8 cellular contexts compared by ENCODE assay signal in genomic region chr2:63588385-63589147, GRCh38. TPM values are rescaled to one million over a fixed set of nuclear protein-coding genes. Genes with fewer than 3 reads are reported as not detected.
DNase-seq lines count a peak whose midpoint lies in the region; ATAC-seq and TF ChIP-seq lines count a peak whose summit lies in the region.

Gene MDH1, plus strand, starts transcription at chr2:63588963. Its CDS starts 81 bp downstream, at chr2:63589044.
Gene WDPCP, minus strand, starts transcription at chr2:63588477. Its CDS starts 206 bp downstream, at chr2:63588271.

- H3K79me2 ChIP-seq in osteoblast (ENCODE audit: insufficient read depth, low read length), result peaks cover 83% of the 10 kb centered on the region

- ATAC-seq in HG02678 (IDR thresholded peaks at IDR 0.05; ENCODE audit: unreplicated experiment), result peak; percentile 88
- peak; percentile 90 for ATAC-seq in activated naive CD8-positive, alpha-beta T cell treated with anti-CD3 and anti-CD28 coated beads, Interleukin-2, amount 10 ng/mL, durations not matched to agents 7 days and 5 days (ENCODE audit: low read depth)

- H3K9me3 ChIP-seq in osteoblast (ENCODE audit: low read depth, low read length) (no peaks in the 10 kb centered on the region), testis (no peaks in the 10 kb centered on the region)

- H3K27ac ChIP-seq in osteoblast (ENCODE audit: low read depth, low read length) (peak within 1 kb of the TSS; percentile 94), testis (peak within 1 kb of the TSS; percentile 86 to 92)

- peak within 1 kb of the TSS; percentile 91 for H3K4me3 Mint-ChIP-seq in activated naive CD8-positive, alpha-beta T cell treated with anti-CD3 and anti-CD28 coated beads, Interleukin-2, amount 10 ng/mL, durations not matched to agents 7 days and 5 days

- no peaks in the 10 kb centered on the region for H4K20me1 ChIP-seq in osteoblast (ENCODE audit: insufficient read depth, low read length)

- H3K4me2 ChIP-seq in osteoblast (ENCODE audit: insufficient read depth, low read length), result peak within 1 kb of the TSS; percentile 95

- DNase-seq in GM12864 (ENCODE audit: low read depth) (peak; percentile 99), NCI-H1105 treated with DMSO at 0.1 percent for 48 hours (lab: John Stamatoyannopoulos, UW) (peak; percentile 99), SKM-1 treated with dmso at 0.1 percent for 144 hours (lab: John Stamatoyannopoulos, UW; ENCODE audit: unreplicated experiment) (peak; percentile 99), head of caudate nucleus (peak; percentile 86 to 98 (median 95)), osteoblast (ENCODE audit: insufficient read length, low spot score, missing footprints) (peak; percentile 87), testis (peak; percentile 97)
- DNase-seq in activated naive CD8-positive, alpha-beta T cell treated with anti-CD3 and anti-CD28 coated beads, Interleukin-2, amount 10 ng/mL, durations not matched to agents 7 days and 5 days, result peak; percentile 84

- peak within 1 kb of the TSS; percentile 98 for H3K27ac Mint-ChIP-seq in activated naive CD8-positive, alpha-beta T cell treated with anti-CD3 and anti-CD28 coated beads, Interleukin-2, amount 10 ng/mL, durations not matched to agents 7 days and 5 days

- no peaks in the 10 kb centered on the region for H3K27me3 Mint-ChIP-seq in activated naive CD8-positive, alpha-beta T cell treated with anti-CD3 and anti-CD28 coated beads, Interleukin-2, amount 10 ng/mL, durations not matched to agents 7 days and 5 days

- no peaks in the 10 kb centered on the region for H3K9me3 Mint-ChIP-seq in activated naive CD8-positive, alpha-beta T cell treated with anti-CD3 and anti-CD28 coated beads, Interleukin-2, amount 10 ng/mL, durations not matched to agents 7 days and 5 days

- peaks cover 7% of the 10 kb centered on the region for H3K36me3 ChIP-seq in osteoblast (ENCODE audit: insufficient read depth, low read length)
- no peaks in the 10 kb centered on the region for H3K36me3 ChIP-seq in testis (ENCODE audit: low read depth, missing control alignments)

- POLR2A ChIA-PET in activated naive CD8-positive, alpha-beta T cell treated with anti-CD3 and anti-CD28 coated beads, Interleukin-2, amount 10 ng/mL, durations not matched to agents 7 days and 5 days (lab: Charles Lee), result interaction anchor here (0.6 to 2.9 kb wide), 20 partner anchors 8 to 1712 kb away, joined by 3 to 36 read pairs (median 4); partner anchors contain the start of genes CCT4, EHBP1, RAB1A and UGP2

- peak within 1 kb of the TSS; percentile 93 for H3K4me3 ChIP-seq in GM12864 (ENCODE audit: low read depth, low read length)
- H3K4me3 ChIP-seq in osteoblast (ENCODE audit: insufficient read depth, low read length), result peak within 1 kb of the TSS; percentile 98
- peak within 1 kb of the TSS; percentile 90 to 92 for H3K4me3 ChIP-seq in testis

- intact Hi-C loops in head of caudate nucleus (cut with DNase I), result loop anchor here (5.0 kb wide), 1 partner anchor 254 kb away; the partner anchor contains the start of gene UGP2
- intact Hi-C loops in testis (cut with DNase I; ENCODE audit: low total_unique reads), result no loop called here

- peaks cover 21% of the 10 kb centered on the region for H3K4me1 Mint-ChIP-seq in activated naive CD8-positive, alpha-beta T cell treated with anti-CD3 and anti-CD28 coated beads, Interleukin-2, amount 10 ng/mL, durations not matched to agents 7 days and 5 days

- peaks cover 20% of the 10 kb centered on the region for H3K4me1 ChIP-seq in osteoblast (ENCODE audit: insufficient read depth, low read length)
- peaks cover 16% of the 10 kb centered on the region for H3K4me1 ChIP-seq in testis

- no peak for TF ChIP-seq POLR2A in testis (IDR thresholded peaks at IDR 0.05)

- peaks cover 5% of the 10 kb centered on the region for H3K36me3 Mint-ChIP-seq in activated naive CD8-positive, alpha-beta T cell treated with anti-CD3 and anti-CD28 coated beads, Interleukin-2, amount 10 ng/mL, durations not matched to agents 7 days and 5 days

- WGBS in testis, 2 donors, result 0 to 1% methylated on average over 38 to 44 of the region's 44 CpGs

- H2AFZ ChIP-seq in osteoblast (ENCODE audit: low read length), result peak within 1 kb of the TSS; percentile 98

- TF ChIP-seq CTCF in GM12864 (IDR thresholded peaks at IDR 0.05; ENCODE audit: low read depth, low read length, missing control alignments), result no peak
- no peak for TF ChIP-seq CTCF in osteoblast (IDR thresholded peaks at IDR 0.05; ENCODE audit: extremely low read depth, low read depth, low read length)
- TF ChIP-seq CTCF in testis (IDR thresholded peaks at IDR 0.05), result peak in 1 of 3 experiments; percentile 19

- no peaks in the 10 kb centered on the region for H3K27me3 ChIP-seq in osteoblast (ENCODE audit: insufficient read depth, low read length)
- no peaks in the 10 kb centered on the region for H3K27me3 ChIP-seq in testis

RNA-seq across cellular contexts. Expression of gene MDH1, which starts in this region (rescaled TPM):
- total RNA-seq in activated naive CD8-positive, alpha-beta T cell treated with anti-CD3 and anti-CD28 coated beads, Interleukin-2, amount 10 ng/mL, durations not matched to agents 7 days and 5 days, result 100 to 1,000 TPM; 161 to 163 TPM
- total RNA-seq in osteoblast (122 and 132 TPM in 2 replicates), testis (100 to 1,000 TPM; 154 to 180 TPM)
- 134 TPM for polyA plus RNA-seq in testis (ENCODE audit: insufficient read depth, low read depth, low replicate concordance)

RNA-seq across cellular contexts. Expression of gene WDPCP, which starts in this region (rescaled TPM):
- 10 to 100 TPM; 10.5 to 12.0 TPM for total RNA-seq in activated naive CD8-positive, alpha-beta T cell treated with anti-CD3 and anti-CD28 coated beads, Interleukin-2, amount 10 ng/mL, durations not matched to agents 7 days and 5 days
- 16.3 and 18.3 TPM in 2 replicates for total RNA-seq in osteoblast
- 10 to 100 TPM; 20.1 to 23.5 TPM for total RNA-seq in testis
- polyA plus RNA-seq in testis (ENCODE audit: insufficient read depth, low read depth, low replicate concordance), result 8.3 TPM

Comparison
In these comparisons a context has a peak if more than half of its experiments do, and no peak if none do; other contexts are left out.
1. Peak in every context shown above with its lines: DNase-seq, ATAC-seq, H3K4me3 ChIP-seq and H3K27ac ChIP-seq.